1 cellular context compared by ENCODE assay signal in genomic region chr2:231361701-231362588, GRCh38.
TF ChIP-seq lines count a peak whose summit lies in the region.

No MANE protein-coding gene starts in this region.

TF ChIP-seq in H1, 55 proteins besides CTCF, POLR2A, EP300 and RAD21 (continued from another document):
- TF ChIP-seq RFX5 (IDR thresholded peaks at IDR 0.05; ENCODE audit: borderline replicate concordance, low read depth, low read length) (no peak), GTF2F1 (IDR thresholded peaks at IDR 0.05; ENCODE audit: borderline replicate concordance, low read depth, low read length) (no peak), FOSL1 (IDR thresholded peaks at IDR 0.05; ENCODE audit: insufficient read depth, low read depth, low read length) (no peak), JUN (IDR thresholded peaks at IDR 0.05; ENCODE audit: low read depth, low read length) (no peak), SAP30 (IDR thresholded peaks at IDR 0.05; ENCODE audit: insufficient read depth, insufficient replicate concordance, low read length) (no peak)
